Comparison of ENCODE assay signal across 8 cellular contexts in genomic region chr4:186104114-186104894, GRCh38. TPM values are rescaled to one million over a fixed set of nuclear protein-coding genes. Genes with fewer than 3 reads are reported as not detected.
A peak's percentile ranks its signal among the peaks of the same experiment; 100 is the strongest.
DNase-seq lines count a peak whose midpoint lies in the region; ATAC-seq lines count a peak whose summit lies in the region.

TSS of gene FAM149A (plus strand) at chr4:186104704.

- H3K9ac ChIP-seq in BLaER1 (0 out of 2 replicates have a peak within 1 kb of the TSS, but pooled peaks have one; percentile 38), HUES48 (ENCODE audit: low read depth, low read length) (peak within 1 kb of the TSS; percentile 59)

- H3K27me3 ChIP-seq in BLaER1 (peaks cover 57% of the 10 kb centered on the region), HUES48 (ENCODE audit: control insufficient read depth, insufficient read depth, low read length) (peaks cover 38% of the 10 kb centered on the region), mononuclear cell (ENCODE audit: insufficient read depth, low read length) (peaks cover 57% of the 10 kb centered on the region)
- H3K27me3 ChIP-seq in effector memory CD4-positive, alpha-beta T cell (replicated peaks; ENCODE audit: control insufficient read depth, insufficient read depth, low read length, poor library complexity, severe bottlenecking) = peaks cover 16% of the 10 kb centered on the region

- H3K27ac ChIP-seq in BLaER1 = no peak within 1 kb of the TSS
- H3K27ac ChIP-seq in HUES48 (ENCODE audit: low read depth, low read length) = no peak within 1 kb of the TSS
- H3K27ac ChIP-seq in effector memory CD4-positive, alpha-beta T cell (ENCODE audit: insufficient read depth, low read length, poor library complexity, severe bottlenecking) = no peak within 1 kb of the TSS

- peak within 1 kb of the TSS; percentile 67 for H3K4me3 ChIP-seq in BLaER1
- H3K4me3 ChIP-seq in HUES48 (ENCODE audit: low read depth, low read length) = peak within 1 kb of the TSS; percentile 60
- H3K4me3 ChIP-seq in effector memory CD4-positive, alpha-beta T cell (ENCODE audit: insufficient read depth, low read depth, low read length, poor library complexity, severe bottlenecking) = peak within 1 kb of the TSS; percentile 61
- H3K4me3 ChIP-seq in mononuclear cell (ENCODE audit: low read length) = peak within 1 kb of the TSS; percentile 8

- peaks cover 12% of the 10 kb centered on the region for H3K4me1 ChIP-seq in BLaER1
- H3K4me1 ChIP-seq in HUES48 (ENCODE audit: control insufficient read depth, insufficient read depth, low read length) = peaks cover 15% of the 10 kb centered on the region
- H3K4me1 ChIP-seq in effector memory CD4-positive, alpha-beta T cell (ENCODE audit: control insufficient read depth, insufficient read depth, low read length, poor library complexity, severe bottlenecking) = peaks cover 7% of the 10 kb centered on the region
- H3K4me1 ChIP-seq in mononuclear cell (ENCODE audit: insufficient read depth, low read length) = peaks cover 5% of the 10 kb centered on the region

- peaks cover 20% of the 10 kb centered on the region for H4K20me1 ChIP-seq in BLaER1

- ATAC-seq in GM19463 (IDR thresholded peaks at IDR 0.05; ENCODE audit: unreplicated experiment) = peak; percentile 88

- H3K9me3 ChIP-seq in BLaER1 (no peaks in the 10 kb centered on the region), HUES48 (ENCODE audit: control insufficient read depth, insufficient read depth, low read length) (no peaks in the 10 kb centered on the region), mononuclear cell (ENCODE audit: low read depth, low read length) (no peaks in the 10 kb centered on the region)
- no peaks in the 10 kb centered on the region for H3K9me3 ChIP-seq in effector memory CD4-positive, alpha-beta T cell (ENCODE audit: control insufficient read depth, low read length)

- peak within 1 kb of the TSS; percentile 94 for H3K4me2 ChIP-seq in BLaER1

- peak; percentile 19 to 54 for DNase-seq in activated CD4-positive, alpha-beta T cell treated with anti-CD3 and anti-CD28 coated beads for 4 hours
- DNase-seq in effector memory CD4-positive, alpha-beta T cell = peak in 2 of 3 donors; percentile 3 to 11
- peak; percentile 63 for DNase-seq in stimulated activated CD8-positive, alpha-beta memory T cell treated with anti-CD3 and anti-CD28 coated beads, Interleukin-4, amount 100 ng/mL, for 48 hours
- DNase-seq in NCI-H1048 (lab: John Stamatoyannopoulos, UW) = no peak

- H3K36me3 ChIP-seq in BLaER1 (no peaks in the 10 kb centered on the region), HUES48 (ENCODE audit: control insufficient read depth, insufficient read depth, low read length) (no peaks in the 10 kb centered on the region)
- no peaks in the 10 kb centered on the region for H3K36me3 ChIP-seq in effector memory CD4-positive, alpha-beta T cell (ENCODE audit: control insufficient read depth, insufficient read depth, low read length)

RNA-seq across cellular contexts. Expression of gene FAM149A, which starts in this region (rescaled TPM):
- total RNA-seq in mononuclear cell = 0.42 TPM

Comparison
In these comparisons a context has a peak if more than half of its experiments do, and no peak if none do; other contexts are left out.
1. H3K4me3 ChIP-seq: peak in every context shown above with its lines; median percentile 67 in BLaER1; 61 in effector memory CD4-positive, alpha-beta T cell; 60 in HUES48; 8 in mononuclear cell.